In the genomic region with DNA sequence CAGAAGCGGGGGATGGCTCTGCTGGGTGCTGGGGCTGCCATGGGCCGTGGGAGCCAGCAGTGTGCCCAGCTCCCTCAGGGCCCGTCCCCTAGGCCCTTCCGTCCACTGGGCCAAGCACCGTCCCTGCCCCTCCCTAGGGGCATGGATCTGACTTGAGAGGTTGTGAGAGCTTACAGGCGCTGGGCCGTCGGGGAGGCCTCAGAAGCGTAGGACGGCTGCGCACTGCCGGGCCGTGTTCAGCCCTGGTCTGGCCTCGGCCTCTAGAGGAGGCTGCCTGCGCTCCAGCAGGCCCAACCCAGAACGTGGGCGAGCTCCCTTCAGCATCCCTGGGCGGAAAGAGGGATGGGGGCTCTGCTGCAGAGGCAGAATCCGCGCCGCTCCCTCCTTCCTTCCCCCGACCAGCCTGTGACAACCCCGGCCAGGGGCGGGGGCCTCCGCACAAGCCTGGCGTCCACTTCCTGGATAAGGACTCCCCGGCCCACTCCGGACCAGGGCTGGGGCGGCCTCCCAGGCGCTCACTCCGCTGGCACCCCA, we compare ENCODE assay signal across 8 cellular contexts.
A peak's percentile ranks its signal among the peaks of the same experiment; 100 is the strongest.
DNase-seq lines count a peak whose midpoint lies in the region; ATAC-seq and TF ChIP-seq lines count a peak whose summit lies in the region.

No MANE protein-coding gene starts in this region.

- H3K9ac ChIP-seq in OCI-LY3 (ENCODE audit: low read length), result peak overlapping the region; percentile 83

- peak overlapping the region; percentile 63 for H3K27ac ChIP-seq in OCI-LY3 (ENCODE audit: low read length)
- H3K27ac ChIP-seq in skin epidermis, result peak overlapping the region; percentile 55 to 97 (median 94)

- H3K36me3 ChIP-seq in OCI-LY3 (replicated peaks; ENCODE audit: low read depth, low read length), result peaks cover 17% of the 10 kb centered on the region

- H2AFZ ChIP-seq in OCI-LY3 (ENCODE audit: low read depth, low read length), result peak overlapping the region; percentile 1; the same call in 1 of the 2 replicates

- no peaks in the 10 kb centered on the region for H3K9me3 ChIP-seq in OCI-LY3 (ENCODE audit: insufficient read depth, low read length)

- H3K4me1 ChIP-seq in OCI-LY3 (ENCODE audit: low read length), result peaks cover 25% of the 10 kb centered on the region

- no peaks in the 10 kb centered on the region for H4K20me1 ChIP-seq in OCI-LY3 (ENCODE audit: insufficient read depth, low read length)

- H3K4me3 ChIP-seq in OCI-LY3 (ENCODE audit: low read length) (peak overlapping the region; percentile 92), astrocyte of the spinal cord (ENCODE audit: low read depth, low read length) (peak overlapping the region; percentile 65), iPS-11a (ENCODE audit: low read depth, low read length) (peak overlapping the region; percentile 66), skin epidermis (peak overlapping the region; percentile 47 to 88 (median 76))

- in situ Hi-C loops in astrocyte of the spinal cord (cut with HindIII; ENCODE audit: low sequenced_read_pairs), result no loop called here

- peak; percentile 31 for ATAC-seq in HG02642 (IDR thresholded peaks at IDR 0.05; ENCODE audit: poor library complexity, unreplicated experiment)

- 0 out of 2 replicates have a peak, but pooled peaks have one; percentile 5 for TF ChIP-seq CTCF in OCI-LY3 (IDR thresholded peaks at IDR 0.05; ENCODE audit: low read depth, low read length)
- TF ChIP-seq CTCF in astrocyte of the spinal cord (IDR thresholded peaks at IDR 0.05; ENCODE audit: low read depth, low read length), result no peak

- H3K27me3 ChIP-seq in OCI-LY3 (ENCODE audit: low read depth, low read length), result peaks cover 13% of the 10 kb centered on the region

- H3K79me2 ChIP-seq in OCI-LY3 (ENCODE audit: low read length), result peaks cover 15% of the 10 kb centered on the region

- peak overlapping the region; percentile 85 for H3K4me2 ChIP-seq in OCI-LY3 (ENCODE audit: low read length)

- peak; percentile 12 for DNase-seq in activated T-cell treated with anti-CD3 and anti-CD28 coated beads for 24 hours (ENCODE audit: low read depth)
- DNase-seq in activated T-cell treated with anti-CD3 and anti-CD28 coated beads for 4 hours, result no peak
- peak; percentile 54 for DNase-seq in astrocyte of the spinal cord (ENCODE audit: low read depth, low spot score)
- no peak for DNase-seq in NK-92 treated with Interleukin-12 subunit alpha and Interleukin-12 subunit beta, amount 100 ng/mL, for 24 hours (lab: John Stamatoyannopoulos, UW)

Comparison
In these comparisons a context has a peak if more than half of its experiments do, and no peak if none do; other contexts are left out.
1. DNase-seq: peak in activated T-cell treated with anti-CD3 and anti-CD28 coated beads for 24 hours (single experiment) and astrocyte of the spinal cord (single experiment); none in activated T-cell treated with anti-CD3 and anti-CD28 coated beads for 4 hours (single experiment) and NK-92 treated with Interleukin-12 subunit alpha and Interleukin-12 subunit beta, amount 100 ng/mL, for 24 hours (single experiment).
2. Peak in every context shown above with its lines, with median percentiles within 50 percentile points of each other: H3K4me3 ChIP-seq.